Comparison of ENCODE assay signal across 22 cellular contexts in genomic region chr1:223319913-223320600, GRCh38. TPM values are rescaled to one million over a fixed set of nuclear protein-coding genes. Genes with fewer than 3 reads are reported as not detected.
DNase-seq lines count a peak whose midpoint lies in the region; ATAC-seq and TF ChIP-seq lines count a peak whose summit lies in the region.
"Had no signal": no experiment of that assay in that cellular context is flagged by ENCODE, and none has a peak within 500 bp of the region (broad histone marks: within the 10 kb centered on the region; RNA-seq: fewer than 3 reads in every experiment).

No MANE protein-coding gene starts in this region.

- no peak for TF ChIP-seq RAD21 in Ishikawa (IDR thresholded peaks at IDR 0.05; ENCODE audit: low read depth)

- intact Hi-C loops in prostate gland (cut with DNase I) = no loop called here

- TF ChIP-seq EP300 in Ishikawa (IDR thresholded peaks at IDR 0.05; ENCODE audit: borderline replicate concordance) = peak; percentile 54; the same call in 1 of the 2 replicates

- H3K36me3 ChIP-seq in prostate gland (no peaks in the 10 kb centered on the region), brain microvascular endothelial cell (replicated peaks) (no peaks in the 10 kb centered on the region)
- H3K36me3 ChIP-seq: heart right ventricle had no signal

- H3K4me3 ChIP-seq in epithelial cell of esophagus (ENCODE audit: low read length) (no peak overlapping the region), prostate gland (no peak overlapping the region), brain microvascular endothelial cell (ENCODE audit: low read depth, low read length) (no peak overlapping the region)
- H3K4me3 ChIP-seq: heart right ventricle, psoas muscle had no signal

- no peaks in the 10 kb centered on the region for H3K4me1 ChIP-seq in prostate gland (replicated peaks)
- H3K4me1 ChIP-seq: heart right ventricle, psoas muscle had no signal

- no peak for TF ChIP-seq POLR2A in prostate gland (IDR thresholded peaks at IDR 0.05)

- in situ Hi-C loops in brain microvascular endothelial cell (cut with HindIII; ENCODE audit: low pct_ligation_motif_present, low sequenced_read_pairs) = no loop called here

- H3K27me3 ChIP-seq in prostate gland (replicated peaks; ENCODE audit: insufficient read depth) = no peaks in the 10 kb centered on the region
- H3K27me3 ChIP-seq in brain microvascular endothelial cell (replicated peaks) = no peaks in the 10 kb centered on the region

- TF ChIP-seq CTCF in epithelial cell of esophagus (IDR thresholded peaks at IDR 0.05; ENCODE audit: insufficient read depth, low read depth, low read length, missing control alignments) (no peak), prostate gland (IDR thresholded peaks at IDR 0.05) (no peak), brain microvascular endothelial cell (IDR thresholded peaks at IDR 0.05; ENCODE audit: low read depth, low read length, missing control alignments) (no peak)

- WGBS in prostate gland = 44% methylated on average over 11 of the region's 11 CpGs

- no peaks in the 10 kb centered on the region for H3K9me3 ChIP-seq in prostate gland
- H3K9me3 ChIP-seq: heart right ventricle, psoas muscle had no signal

- H3K27ac ChIP-seq in prostate gland (peak overlapping the region; percentile 66 to 72), brain microvascular endothelial cell (no peak overlapping the region)
- H3K27ac ChIP-seq: heart right ventricle, KMS-11, psoas muscle had no signal

- DNase-seq in NCI-H345 (lab: John Stamatoyannopoulos, UW) (peak; percentile 92), epithelial cell of esophagus (ENCODE audit: low read depth) (peak; percentile 34), prostate gland (ENCODE audit: low spot score) (peak; percentile 11), brain microvascular endothelial cell (no peak)
- DNase-seq in activated CD4-positive, alpha-beta T cell treated with anti-CD3 and anti-CD28 coated beads for 4 hours = no peak
- DNase-seq: activated CD4-positive, alpha-beta T cell treated with anti-CD3 and anti-CD28 coated beads, Interleukin-2, amount 50 U/mL, for 4 hours; activated naive CD4-positive, alpha-beta T cell treated with anti-CD3 and anti-CD28 coated beads, Interleukin-2, amount 10 ng/mL, durations not matched to agents 7 days and 5 days; activated T-cell treated with anti-CD3 and anti-CD28 coated beads, Interleukin-2, amount 50 U/mL, for 24 hours; aorta; effector memory CD4-positive, alpha-beta T cell; heart right ventricle; NCI-H1048; NCI-H226; psoas muscle; Right ventricle myocardium superior; stimulated activated CD4-positive, alpha-beta T cell treated with anti-CD3 and anti-CD28 coated beads, Interleukin-12 subunit alpha, Interleukin-12 subunit beta, amount 100 ng/mL, for 4 hours; T-cell had no signal

- no peak for ATAC-seq in HG03135 (IDR thresholded peaks at IDR 0.05; ENCODE audit: unreplicated experiment)
- ATAC-seq in HG03521 (IDR thresholded peaks at IDR 0.05; ENCODE audit: unreplicated experiment) = no peak
- ATAC-seq: heart right ventricle; psoas muscle; stimulated activated effector memory CD8-positive, alpha-beta T cell treated with anti-CD3 and anti-CD28 coated beads, Interleukin-12 subunit alpha, Interleukin-12 subunit beta, amount 100 ng/mL, for 72 hours; T-cell had no signal

TF ChIP-seq in Ishikawa, 13 proteins besides CTCF, POLR2A, EP300 and RAD21:
- TF ChIP-seq MAX (IDR thresholded peaks at IDR 0.05) = 0 out of 2 replicates have a peak, but pooled peaks have one; percentile 20
- no peak for TF ChIP-seq FOXM1 (IDR thresholded peaks at IDR 0.05; ENCODE audit: borderline replicate concordance, low read depth)
- TF ChIP-seq TAF1 (IDR thresholded peaks at IDR 0.05; ENCODE audit: low read depth) = no peak
- 0 out of 2 replicates have a peak, but pooled peaks have one; percentile 27 for TF ChIP-seq TEAD4 (IDR thresholded peaks at IDR 0.05)
- TF ChIP-seq CEBPB (IDR thresholded peaks at IDR 0.05) = no peak
- TF ChIP-seq YY1 (IDR thresholded peaks at IDR 0.05; ENCODE audit: low read depth) = no peak
- TF ChIP-seq ZBTB7A (IDR thresholded peaks at IDR 0.05; ENCODE audit: low read depth) = no peak
- TF ChIP-seq EGR1 (IDR thresholded peaks at IDR 0.05) = 0 out of 2 replicates have a peak, but pooled peaks have one; percentile 23
- TF ChIP-seq, protein P1, sequence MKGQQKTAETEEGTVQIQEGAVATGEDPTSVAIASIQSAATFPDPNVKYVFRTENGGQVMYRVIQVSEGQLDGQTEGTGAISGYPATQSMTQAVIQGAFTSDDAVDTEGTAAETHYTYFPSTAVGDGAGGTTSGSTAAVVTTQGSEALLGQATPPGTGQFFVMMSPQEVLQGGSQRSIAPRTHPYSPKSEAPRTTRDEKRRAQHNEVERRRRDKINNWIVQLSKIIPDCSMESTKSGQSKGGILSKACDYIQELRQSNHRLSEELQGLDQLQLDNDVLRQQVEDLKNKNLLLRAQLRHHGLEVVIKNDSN (IDR thresholded peaks at IDR 0.05) = no peak
- TF ChIP-seq TCF12 (IDR thresholded peaks at IDR 0.05; ENCODE audit: low read depth) = 0 out of 2 replicates have a peak, but pooled peaks have one; percentile 28
- TF ChIP-seq NFIC (IDR thresholded peaks at IDR 0.05) = peak; percentile 82
- TF ChIP-seq, protein P2, sequence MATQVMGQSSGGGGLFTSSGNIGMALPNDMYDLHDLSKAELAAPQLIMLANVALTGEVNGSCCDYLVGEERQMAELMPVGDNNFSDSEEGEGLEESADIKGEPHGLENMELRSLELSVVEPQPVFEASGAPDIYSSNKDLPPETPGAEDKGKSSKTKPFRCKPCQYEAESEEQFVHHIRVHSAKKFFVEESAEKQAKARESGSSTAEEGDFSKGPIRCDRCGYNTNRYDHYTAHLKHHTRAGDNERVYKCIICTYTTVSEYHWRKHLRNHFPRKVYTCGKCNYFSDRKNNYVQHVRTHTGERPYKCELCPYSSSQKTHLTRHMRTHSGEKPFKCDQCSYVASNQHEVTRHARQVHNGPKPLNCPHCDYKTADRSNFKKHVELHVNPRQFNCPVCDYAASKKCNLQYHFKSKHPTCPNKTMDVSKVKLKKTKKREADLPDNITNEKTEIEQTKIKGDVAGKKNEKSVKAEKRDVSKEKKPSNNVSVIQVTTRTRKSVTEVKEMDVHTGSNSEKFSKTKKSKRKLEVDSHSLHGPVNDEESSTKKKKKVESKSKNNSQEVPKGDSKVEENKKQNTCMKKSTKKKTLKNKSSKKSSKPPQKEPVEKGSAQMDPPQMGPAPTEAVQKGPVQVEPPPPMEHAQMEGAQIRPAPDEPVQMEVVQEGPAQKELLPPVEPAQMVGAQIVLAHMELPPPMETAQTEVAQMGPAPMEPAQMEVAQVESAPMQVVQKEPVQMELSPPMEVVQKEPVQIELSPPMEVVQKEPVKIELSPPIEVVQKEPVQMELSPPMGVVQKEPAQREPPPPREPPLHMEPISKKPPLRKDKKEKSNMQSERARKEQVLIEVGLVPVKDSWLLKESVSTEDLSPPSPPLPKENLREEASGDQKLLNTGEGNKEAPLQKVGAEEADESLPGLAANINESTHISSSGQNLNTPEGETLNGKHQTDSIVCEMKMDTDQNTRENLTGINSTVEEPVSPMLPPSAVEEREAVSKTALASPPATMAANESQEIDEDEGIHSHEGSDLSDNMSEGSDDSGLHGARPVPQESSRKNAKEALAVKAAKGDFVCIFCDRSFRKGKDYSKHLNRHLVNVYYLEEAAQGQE (IDR thresholded peaks at IDR 0.05; ENCODE audit: low read depth) = no peak
- TF ChIP-seq CREB1 (IDR thresholded peaks at IDR 0.05; ENCODE audit: low read depth) = no peak

RNA-seq across cellular contexts. Expression of gene SUSD4, which starts 43.9 kb away (rescaled TPM):
- 10 to 100 TPM; 10.7 to 26.7 TPM for total RNA-seq in prostate gland

Comparison
In these comparisons a context has a peak if more than half of its experiments do, and no peak if none do; other contexts are left out.
1. DNase-seq: peak in NCI-H345 (single experiment), epithelial cell of esophagus (single experiment) and prostate gland (single experiment); none in brain microvascular endothelial cell (single experiment) and activated CD4-positive, alpha-beta T cell treated with anti-CD3 and anti-CD28 coated beads for 4 hours (0 of 2).